ENCODE assay signal across 18 cellular contexts in genomic region chr11:134730596-134731538, GRCh38.
"Had no signal": no experiment of that assay in that cellular context is flagged by ENCODE, and none has a peak within 500 bp of the region (broad histone marks: within the 10 kb centered on the region; RNA-seq: fewer than 3 reads in every experiment).

No MANE protein-coding gene starts in this region.

- H3K36me3 Mint-ChIP-seq: natural killer cell had no signal

- H3K27ac Mint-ChIP-seq: activated CD8-positive, alpha-beta T cell treated with anti-CD3 and anti-CD28 coated beads, Interleukin-2, amount 10 ng/mL, durations not matched to agents 7 days and 5 days; activated naive CD8-positive, alpha-beta T cell treated with anti-CD3 and anti-CD28 coated beads, Interleukin-2, amount 50 U/mL, for 24 hours; activated T-helper 1 cell treated with anti-CD3 and anti-CD28 coated beads, Interleukin-12 subunit alpha, Interleukin-12 subunit beta, Interleukin-2, Interleukin-4 antibody, amounts not matched to agents 30 ng/mL and 10 ng/mL and 1 ng/mL, durations not matched to agents 14 hours and 24 hours and 36 hours; effector memory CD8-positive, alpha-beta T cell; natural killer cell had no signal

- H3K4me3 ChIP-seq: ascending aorta, lower lobe of right lung, ovary, stomach, tibial artery, vagina had no signal

- H3K27ac ChIP-seq: ascending aorta, lower lobe of right lung, ovary, stomach, tibial artery, vagina had no signal

- H3K9me3 Mint-ChIP-seq: activated naive CD8-positive, alpha-beta T cell treated with anti-CD3 and anti-CD28 coated beads, Interleukin-2, amount 50 U/mL, for 24 hours; activated T-helper 1 cell treated with anti-CD3 and anti-CD28 coated beads, Interleukin-12 subunit alpha, Interleukin-12 subunit beta, Interleukin-2, Interleukin-4 antibody, amounts not matched to agents 30 ng/mL and 10 ng/mL and 1 ng/mL, durations not matched to agents 14 hours and 24 hours and 36 hours; effector memory CD8-positive, alpha-beta T cell; natural killer cell had no signal

- FAIRE-seq: colon had no signal

- H3K4me1 ChIP-seq: ascending aorta, lower lobe of right lung, vagina had no signal

- ATAC-seq: activated CD8-positive, alpha-beta T cell treated with anti-CD3 and anti-CD28 coated beads, Interleukin-2, amount 10 ng/mL, durations not matched to agents 7 days and 5 days; activated naive CD8-positive, alpha-beta T cell treated with anti-CD3 and anti-CD28 coated beads, Interleukin-2, amount 50 U/mL, for 24 hours; effector memory CD8-positive, alpha-beta T cell; left cardiac atrium; lower lobe of right lung; natural killer cell had no signal

- H3K27me3 ChIP-seq: ascending aorta, ovary, vagina had no signal

- H3K36me3 ChIP-seq: ascending aorta, lower lobe of right lung, ovary, stomach, tibial artery, vagina had no signal

- H3K9me3 ChIP-seq: ascending aorta, lower lobe of right lung, ovary, stomach, tibial artery, vagina had no signal

- DNase-seq: activated CD4-positive, alpha-beta T cell treated with anti-CD3 and anti-CD28 coated beads for 48 hours; activated CD8-positive, alpha-beta T cell treated with anti-CD3 and anti-CD28 coated beads, Interleukin-2, amount 10 ng/mL, durations not matched to agents 7 days and 5 days; activated naive CD4-positive, alpha-beta T cell; activated naive CD8-positive, alpha-beta T cell treated with anti-CD3 and anti-CD28 coated beads, Interleukin-2, amount 50 U/mL, for 24 hours; effector memory CD8-positive, alpha-beta T cell; left cardiac atrium; lower lobe of right lung; natural killer cell; ovary; stimulated activated CD4-positive, alpha-beta T cell treated with anti-CD3 and anti-CD28 coated beads, Interleukin-15, amount 100 ng/mL, for 24 hours; stimulated activated CD4-positive, alpha-beta T cell treated with anti-CD3 and anti-CD28 coated beads, Interleukin-4, amount 100 ng/mL, for 24 hours; stomach; T-helper 9 cell; tibial artery had no signal

- H3K4me3 Mint-ChIP-seq: activated CD8-positive, alpha-beta T cell treated with anti-CD3 and anti-CD28 coated beads, Interleukin-2, amount 10 ng/mL, durations not matched to agents 7 days and 5 days; activated naive CD8-positive, alpha-beta T cell treated with anti-CD3 and anti-CD28 coated beads, Interleukin-2, amount 50 U/mL, for 24 hours; activated T-helper 1 cell treated with anti-CD3 and anti-CD28 coated beads, Interleukin-12 subunit alpha, Interleukin-12 subunit beta, Interleukin-2, Interleukin-4 antibody, amounts not matched to agents 30 ng/mL and 10 ng/mL and 1 ng/mL, durations not matched to agents 14 hours and 24 hours and 36 hours; effector memory CD8-positive, alpha-beta T cell; natural killer cell had no signal
